17 cellular contexts compared by ENCODE assay signal in the genomic region with DNA sequence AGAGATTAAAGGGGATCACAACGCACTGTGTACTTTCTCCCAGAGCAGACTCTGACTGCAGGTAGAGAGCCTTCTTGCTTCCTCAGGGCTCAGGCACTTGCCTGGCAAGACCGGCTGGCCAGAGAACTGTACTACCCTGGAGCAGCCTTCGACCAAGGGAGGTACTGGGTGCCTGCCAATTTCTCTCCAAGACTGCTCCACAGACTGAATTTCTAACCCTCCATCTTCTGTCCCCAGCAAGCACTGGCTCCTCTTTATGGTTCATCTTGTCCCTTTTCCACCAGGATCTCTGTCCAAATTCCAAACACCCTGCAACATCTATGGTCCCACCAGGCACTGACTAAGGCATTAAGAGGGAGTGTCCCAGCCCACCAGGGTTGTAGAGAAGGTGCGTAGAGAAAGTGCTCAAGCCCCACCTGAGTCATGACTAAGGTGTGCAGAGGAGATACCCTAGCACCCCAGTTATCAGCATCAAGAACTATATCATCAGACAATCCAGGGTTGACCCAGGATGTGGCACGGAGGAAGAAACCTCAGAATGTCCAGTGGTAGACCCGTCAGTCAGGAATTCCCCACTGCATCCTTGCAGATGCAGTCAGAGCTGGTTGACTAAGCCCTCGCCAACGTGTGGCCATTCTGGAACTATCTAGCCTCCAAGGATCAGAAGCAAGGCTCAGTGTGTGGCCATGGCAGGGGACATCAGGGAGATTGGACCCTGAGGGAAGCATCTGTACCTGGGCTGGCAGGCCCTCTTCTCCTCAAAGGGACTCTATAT.
A peak's percentile ranks its signal among the peaks of the same experiment; 100 is the strongest.
DNase-seq lines count a peak whose midpoint lies in the region; ATAC-seq and TF ChIP-seq lines count a peak whose summit lies in the region.
"Had no signal": no experiment of that assay in that cellular context is flagged by ENCODE, and none has a peak within 500 bp of the region (broad histone marks: within the 10 kb centered on the region; RNA-seq: fewer than 3 reads in every experiment).

No MANE protein-coding gene starts in this region.

- H3K9me3 ChIP-seq in thyroid gland (no peaks in the 10 kb centered on the region), HAP-1 (no peaks in the 10 kb centered on the region)
- H3K9me3 ChIP-seq: heart right ventricle had no signal

- intact Hi-C loops in activated naive CD4-positive, alpha-beta T cell treated with anti-CD3 and anti-CD28 coated beads for 36 hours (cut with micrococcal nuclease): no loop called here
- intact Hi-C loops in lower leg skin (cut with DNase I; ENCODE audit: low total_unique reads) (no loop called here), thyroid gland (cut with DNase I) (no loop called here)

- TF ChIP-seq POLR2A in lower leg skin (IDR thresholded peaks at IDR 0.05) (no peak), thyroid gland (IDR thresholded peaks at IDR 0.05) (no peak)

- no peak for TF ChIP-seq CTCF in brain (conservative IDR thresholded peaks at IDR 0.05)
- TF ChIP-seq CTCF in lower leg skin (IDR thresholded peaks at IDR 0.05): no peak
- TF ChIP-seq CTCF in thyroid gland (IDR thresholded peaks at IDR 0.05): no peak

- in situ Hi-C loops in HAP-1 (cut with MboI; ENCODE audit: low sequenced_read_pairs): no loop called here

- H3K4me1 ChIP-seq in thyroid gland (peaks cover 0 to 14% of the 10 kb centered on the region in 2 donors), HAP-1 (no peaks in the 10 kb centered on the region)
- H3K4me1 ChIP-seq: neural progenitor cell had no signal

- ATAC-seq in activated naive CD4-positive, alpha-beta T cell treated with anti-CD3 and anti-CD28 coated beads, Interleukin-2, amount 50 U/mL, for 72 hours: no peak
- no peak for ATAC-seq in HG03354 (IDR thresholded peaks at IDR 0.05; ENCODE audit: poor library complexity, severe bottlenecking, unreplicated experiment)
- ATAC-seq: heart right ventricle, K562, left colon had no signal

- H3K4me3 ChIP-seq in lower leg skin (ENCODE audit: low read depth, poor library complexity, severe bottlenecking): no peak overlapping the region
- H3K4me3 ChIP-seq in thyroid gland (replicated peaks in 1 of 3): no peak overlapping the region
- no peak overlapping the region for H3K4me3 ChIP-seq in HAP-1
- H3K4me3 ChIP-seq: heart right ventricle, K562, neural progenitor cell had no signal

- H3K4me3 Mint-ChIP-seq in activated naive CD4-positive, alpha-beta T cell treated with anti-CD3 and anti-CD28 coated beads for 36 hours: no peak overlapping the region
- H3K4me3 Mint-ChIP-seq in brain: no peak overlapping the region
- H3K4me3 Mint-ChIP-seq: activated CD4-positive, alpha-beta T cell treated with anti-CD3 and anti-CD28 coated beads, Interleukin-2, amount 10 ng/mL, durations not matched to agents 24 days and 14 days; neural progenitor cell; stimulated activated naive CD8-positive, alpha-beta T cell treated with anti-CD3 and anti-CD28 coated beads, Interleukin-15, Interleukin-2, amounts not matched to agents 100 ng/mL and 50 ng/mL, for 24 hours had no signal

- CTCF ChIA-PET in activated naive CD4-positive, alpha-beta T cell treated with anti-CD3 and anti-CD28 coated beads for 36 hours (lab: Charles Lee): no interaction called here

- no peak overlapping the region for H3K27ac ChIP-seq in thyroid gland
- H3K27ac ChIP-seq: epithelial cell of prostate, heart right ventricle, neural progenitor cell had no signal

- no peak for DNase-seq in activated naive CD4-positive, alpha-beta T cell treated with anti-CD3 and anti-CD28 coated beads, Interleukin-2, amount 50 U/mL, for 72 hours (ENCODE audit: low spot score in 2 of 2)
- DNase-seq in activated naive CD4-positive, alpha-beta T cell treated with anti-CD3 and anti-CD28 coated beads for 36 hours: no peak
- peak; percentile 12 to 66 for DNase-seq in lower leg skin (ENCODE audit: low spot score in 2 of 2)
- peak; percentile 67 to 71 for DNase-seq in thyroid gland
- DNase-seq in stimulated activated naive CD4-positive, alpha-beta T cell treated with Interleukin-2 at 50 U/mL for 16 hours (lab: John Stamatoyannopoulos, UW): no peak
- DNase-seq in HAP-1 (ENCODE audit: low spot score in 2 of 2): no peak
- DNase-seq: activated CD4-positive, alpha-beta T cell treated with anti-CD3 and anti-CD28 coated beads, Interleukin-2, amount 10 ng/mL, durations not matched to agents 24 days and 14 days; heart right ventricle; NCI-H1436 treated with DMSO at 0.1 percent for 48 hours; NCI-H524 had no signal

- 81 to 83% methylated on average over 8 of the region's 8 CpGs for WGBS in lower leg skin, 2 donors
- 72 to 73% methylated on average over 6 of the region's 8 CpGs for WGBS in thyroid gland, 2 donors

- H3K27me3 ChIP-seq in thyroid gland: no peaks in the 10 kb centered on the region
- H3K27me3 ChIP-seq in HAP-1 (ENCODE audit: low read depth): no peaks in the 10 kb centered on the region
- H3K27me3 ChIP-seq: heart right ventricle, neural progenitor cell had no signal

- no peaks in the 10 kb centered on the region for H3K4me1 Mint-ChIP-seq in activated naive CD4-positive, alpha-beta T cell treated with anti-CD3 and anti-CD28 coated beads for 36 hours (ENCODE audit: low read depth)
- H3K4me1 Mint-ChIP-seq in brain: peaks cover 26% of the 10 kb centered on the region
- H3K4me1 Mint-ChIP-seq: activated CD4-positive, alpha-beta T cell treated with anti-CD3 and anti-CD28 coated beads, Interleukin-2, amount 10 ng/mL, durations not matched to agents 24 days and 14 days had no signal

- H3K9me3 Mint-ChIP-seq in activated naive CD4-positive, alpha-beta T cell treated with anti-CD3 and anti-CD28 coated beads, Interleukin-2, amount 50 U/mL, for 72 hours: no peaks in the 10 kb centered on the region
- no peaks in the 10 kb centered on the region for H3K9me3 Mint-ChIP-seq in activated naive CD4-positive, alpha-beta T cell treated with anti-CD3 and anti-CD28 coated beads for 36 hours
- H3K9me3 Mint-ChIP-seq in brain: no peaks in the 10 kb centered on the region
- H3K9me3 Mint-ChIP-seq: activated CD4-positive, alpha-beta T cell treated with anti-CD3 and anti-CD28 coated beads, Interleukin-2, amount 10 ng/mL, durations not matched to agents 24 days and 14 days; neural progenitor cell; stimulated activated naive CD8-positive, alpha-beta T cell treated with anti-CD3 and anti-CD28 coated beads, Interleukin-15, Interleukin-2, amounts not matched to agents 100 ng/mL and 50 ng/mL, for 24 hours had no signal

- no peaks in the 10 kb centered on the region for H3K27me3 Mint-ChIP-seq in activated naive CD4-positive, alpha-beta T cell treated with anti-CD3 and anti-CD28 coated beads for 36 hours (ENCODE audit: low read depth)
- H3K27me3 Mint-ChIP-seq in brain: no peaks in the 10 kb centered on the region
- H3K27me3 Mint-ChIP-seq: activated CD4-positive, alpha-beta T cell treated with anti-CD3 and anti-CD28 coated beads, Interleukin-2, amount 10 ng/mL, durations not matched to agents 24 days and 14 days; stimulated activated naive CD8-positive, alpha-beta T cell treated with anti-CD3 and anti-CD28 coated beads, Interleukin-15, Interleukin-2, amounts not matched to agents 100 ng/mL and 50 ng/mL, for 24 hours had no signal

- H3K36me3 ChIP-seq in thyroid gland (peaks cover 20 to 30% of the 10 kb centered on the region in 2 donors), HAP-1 (replicated peaks) (peaks cover 26% of the 10 kb centered on the region)
- H3K36me3 ChIP-seq: neural progenitor cell had no signal

- no peaks in the 10 kb centered on the region for H3K36me3 Mint-ChIP-seq in activated naive CD4-positive, alpha-beta T cell treated with anti-CD3 and anti-CD28 coated beads, Interleukin-2, amount 50 U/mL, for 72 hours
- peaks cover 1% of the 10 kb centered on the region for H3K36me3 Mint-ChIP-seq in activated naive CD4-positive, alpha-beta T cell treated with anti-CD3 and anti-CD28 coated beads for 36 hours (ENCODE audit: low read depth)
- H3K36me3 Mint-ChIP-seq in brain: peaks cover 47% of the 10 kb centered on the region

- H3K27ac Mint-ChIP-seq in activated naive CD4-positive, alpha-beta T cell treated with anti-CD3 and anti-CD28 coated beads, Interleukin-2, amount 50 U/mL, for 72 hours: peak overlapping the region; percentile 37 to 57
- no peak overlapping the region for H3K27ac Mint-ChIP-seq in activated naive CD4-positive, alpha-beta T cell treated with anti-CD3 and anti-CD28 coated beads for 36 hours
- peak overlapping the region in 4 of 5 experiments; percentile 57 to 97 (median 86) for H3K27ac Mint-ChIP-seq in brain
- H3K27ac Mint-ChIP-seq: activated CD4-positive, alpha-beta T cell treated with anti-CD3 and anti-CD28 coated beads, Interleukin-2, amount 10 ng/mL, durations not matched to agents 24 days and 14 days; neural progenitor cell; stimulated activated naive CD8-positive, alpha-beta T cell treated with anti-CD3 and anti-CD28 coated beads, Interleukin-15, Interleukin-2, amounts not matched to agents 100 ng/mL and 50 ng/mL, for 24 hours had no signal

Comparison
In these comparisons a context has a peak if more than half of its experiments do, and no peak if none do; other contexts are left out.
1. DNase-seq: peak in lower leg skin (2 of 2) and thyroid gland (2 of 2); none in activated naive CD4-positive, alpha-beta T cell treated with anti-CD3 and anti-CD28 coated beads, Interleukin-2, amount 50 U/mL, for 72 hours (0 of 2), activated naive CD4-positive, alpha-beta T cell treated with anti-CD3 and anti-CD28 coated beads for 36 hours (single experiment), stimulated activated naive CD4-positive, alpha-beta T cell treated with Interleukin-2 at 50 U/mL for 16 hours (single experiment) and HAP-1 (0 of 2).